In genomic region chr5:57102905-57103255, GRCh38 we compare ENCODE assay signal across 1 cellular context.
TF ChIP-seq lines count a peak whose summit lies in the region.

No MANE protein-coding gene starts in this region.

TF ChIP-seq in HepG2, 621 proteins besides CTCF, POLR2A, EP300 and RAD21 (continued from another document and continues in another):
- no peak for TF ChIP-seq FOXP1 (IDR thresholded peaks at IDR 0.05)
- peak; percentile 34; the same call in 1 of the 2 replicates for TF ChIP-seq FOXP1 (CRISPR knock-in tag; IDR thresholded peaks at IDR 0.05)
- no peak for TF ChIP-seq BATF2 (CRISPR knock-in tag; IDR thresholded peaks at IDR 0.05)
- TF ChIP-seq YEATS4 (CRISPR knock-in tag; IDR thresholded peaks at IDR 0.05; ENCODE audit: borderline replicate concordance) = no peak
- TF ChIP-seq SSRP1 (CRISPR knock-in tag; IDR thresholded peaks at IDR 0.05) = peak; percentile 29; the same call in 1 of the 2 replicates
- TF ChIP-seq ZNF205 (CRISPR knock-in tag; IDR thresholded peaks at IDR 0.05) = no peak
- no peak for TF ChIP-seq FLYWCH1 (CRISPR knock-in tag; IDR thresholded peaks at IDR 0.05)
- no peak for TF ChIP-seq SAFB2 (CRISPR knock-in tag; IDR thresholded peaks at IDR 0.05; ENCODE audit: borderline replicate concordance, low read depth)
- TF ChIP-seq SOX5 (CRISPR knock-in tag; IDR thresholded peaks at IDR 0.05; ENCODE audit: borderline replicate concordance) = peak; percentile 77; the same call in 1 of the 2 replicates
- TF ChIP-seq, protein P1, sequence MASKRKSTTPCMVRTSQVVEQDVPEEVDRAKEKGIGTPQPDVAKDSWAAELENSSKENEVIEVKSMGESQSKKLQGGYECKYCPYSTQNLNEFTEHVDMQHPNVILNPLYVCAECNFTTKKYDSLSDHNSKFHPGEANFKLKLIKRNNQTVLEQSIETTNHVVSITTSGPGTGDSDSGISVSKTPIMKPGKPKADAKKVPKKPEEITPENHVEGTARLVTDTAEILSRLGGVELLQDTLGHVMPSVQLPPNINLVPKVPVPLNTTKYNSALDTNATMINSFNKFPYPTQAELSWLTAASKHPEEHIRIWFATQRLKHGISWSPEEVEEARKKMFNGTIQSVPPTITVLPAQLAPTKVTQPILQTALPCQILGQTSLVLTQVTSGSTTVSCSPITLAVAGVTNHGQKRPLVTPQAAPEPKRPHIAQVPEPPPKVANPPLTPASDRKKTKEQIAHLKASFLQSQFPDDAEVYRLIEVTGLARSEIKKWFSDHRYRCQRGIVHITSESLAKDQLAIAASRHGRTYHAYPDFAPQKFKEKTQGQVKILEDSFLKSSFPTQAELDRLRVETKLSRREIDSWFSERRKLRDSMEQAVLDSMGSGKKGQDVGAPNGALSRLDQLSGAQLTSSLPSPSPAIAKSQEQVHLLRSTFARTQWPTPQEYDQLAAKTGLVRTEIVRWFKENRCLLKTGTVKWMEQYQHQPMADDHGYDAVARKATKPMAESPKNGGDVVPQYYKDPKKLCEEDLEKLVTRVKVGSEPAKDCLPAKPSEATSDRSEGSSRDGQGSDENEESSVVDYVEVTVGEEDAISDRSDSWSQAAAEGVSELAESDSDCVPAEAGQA (IDR thresholded peaks at IDR 0.05; ENCODE audit: low read depth) = no peak
- TF ChIP-seq, protein P1 (CRISPR knock-in tag; IDR thresholded peaks at IDR 0.05; ENCODE audit: borderline replicate concordance) = no peak
- no peak for TF ChIP-seq ZNF720 (CRISPR knock-in tag; IDR thresholded peaks at IDR 0.05)
- no peak for TF ChIP-seq U2AF2 (IDR thresholded peaks at IDR 0.05; ENCODE audit: low read depth, low read length)
- TF ChIP-seq FOXA3 (CRISPR knock-in tag; IDR thresholded peaks at IDR 0.05) = peak; percentile 72
- TF ChIP-seq ZNF781 (CRISPR knock-in tag; IDR thresholded peaks at IDR 0.05; ENCODE audit: borderline replicate concordance, not compliant biosample characterization) = no peak
- no peak for TF ChIP-seq EZH2 (conservative IDR thresholded peaks at IDR 0.05; ENCODE audit: low read depth, low read length)
- TF ChIP-seq ZSCAN30 (CRISPR knock-in tag; IDR thresholded peaks at IDR 0.05) = no peak
- peak; percentile 60; the same call in 1 of the 2 replicates for TF ChIP-seq ISL2 (CRISPR knock-in tag; IDR thresholded peaks at IDR 0.05)
- TF ChIP-seq, protein P2, sequence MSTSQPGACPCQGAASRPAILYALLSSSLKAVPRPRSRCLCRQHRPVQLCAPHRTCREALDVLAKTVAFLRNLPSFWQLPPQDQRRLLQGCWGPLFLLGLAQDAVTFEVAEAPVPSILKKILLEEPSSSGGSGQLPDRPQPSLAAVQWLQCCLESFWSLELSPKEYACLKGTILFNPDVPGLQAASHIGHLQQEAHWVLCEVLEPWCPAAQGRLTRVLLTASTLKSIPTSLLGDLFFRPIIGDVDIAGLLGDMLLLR (CRISPR knock-in tag; IDR thresholded peaks at IDR 0.05) = no peak
- TF ChIP-seq KLF9 (CRISPR knock-in tag; IDR thresholded peaks at IDR 0.05; ENCODE audit: low read depth) = no peak
- TF ChIP-seq HDAC6 (IDR thresholded peaks at IDR 0.05; ENCODE audit: low read depth, low read length) = no peak
- peak; percentile 72 for TF ChIP-seq RXRB (CRISPR knock-in tag; IDR thresholded peaks at IDR 0.05; ENCODE audit: borderline replicate concordance)
- TF ChIP-seq ZFYVE20 (CRISPR knock-in tag; IDR thresholded peaks at IDR 0.05; ENCODE audit: borderline replicate concordance, low read depth) = no peak
- no peak for TF ChIP-seq FUBP1 (CRISPR knock-in tag; IDR thresholded peaks at IDR 0.05; ENCODE audit: borderline replicate concordance)
- TF ChIP-seq FOXA1 (IDR thresholded peaks at IDR 0.05) = no peak
- TF ChIP-seq FOXA1 (CRISPR knock-in tag; IDR thresholded peaks at IDR 0.05) = peak; percentile 74
- TF ChIP-seq SMARCC2 (IDR thresholded peaks at IDR 0.05) = no peak
- no peak for TF ChIP-seq KLF16 (CRISPR knock-in tag; IDR thresholded peaks at IDR 0.05)
- TF ChIP-seq, protein P3, sequence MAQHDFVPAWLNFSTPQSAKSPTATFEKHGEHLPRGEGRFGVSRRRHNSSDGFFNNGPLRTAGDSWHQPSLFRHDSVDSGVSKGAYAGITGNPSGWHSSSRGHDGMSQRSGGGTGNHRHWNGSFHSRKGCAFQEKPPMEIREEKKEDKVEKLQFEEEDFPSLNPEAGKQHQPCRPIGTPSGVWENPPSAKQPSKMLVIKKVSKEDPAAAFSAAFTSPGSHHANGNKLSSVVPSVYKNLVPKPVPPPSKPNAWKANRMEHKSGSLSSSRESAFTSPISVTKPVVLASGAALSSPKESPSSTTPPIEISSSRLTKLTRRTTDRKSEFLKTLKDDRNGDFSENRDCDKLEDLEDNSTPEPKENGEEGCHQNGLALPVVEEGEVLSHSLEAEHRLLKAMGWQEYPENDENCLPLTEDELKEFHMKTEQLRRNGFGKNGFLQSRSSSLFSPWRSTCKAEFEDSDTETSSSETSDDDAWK (CRISPR knock-in tag; IDR thresholded peaks at IDR 0.05) = no peak
- no peak for TF ChIP-seq ZNF768 (CRISPR knock-in tag; IDR thresholded peaks at IDR 0.05)
- peak; percentile 19; the same call in 1 of the 2 replicates for TF ChIP-seq FOSL2 (CRISPR knock-in tag; IDR thresholded peaks at IDR 0.05)
- peak; percentile 69; the same call in 1 of the 2 replicates for TF ChIP-seq FOXJ3 (CRISPR knock-in tag; IDR thresholded peaks at IDR 0.05; ENCODE audit: borderline replicate concordance)
- peak; percentile 81 for TF ChIP-seq TCF7 (IDR thresholded peaks at IDR 0.05; ENCODE audit: low read depth)
- TF ChIP-seq MZF1 (CRISPR knock-in tag; IDR thresholded peaks at IDR 0.05; ENCODE audit: borderline replicate concordance) = no peak
- TF ChIP-seq BRCA1 (CRISPR knock-in tag; IDR thresholded peaks at IDR 0.05) = no peak
- TF ChIP-seq, protein P4, sequence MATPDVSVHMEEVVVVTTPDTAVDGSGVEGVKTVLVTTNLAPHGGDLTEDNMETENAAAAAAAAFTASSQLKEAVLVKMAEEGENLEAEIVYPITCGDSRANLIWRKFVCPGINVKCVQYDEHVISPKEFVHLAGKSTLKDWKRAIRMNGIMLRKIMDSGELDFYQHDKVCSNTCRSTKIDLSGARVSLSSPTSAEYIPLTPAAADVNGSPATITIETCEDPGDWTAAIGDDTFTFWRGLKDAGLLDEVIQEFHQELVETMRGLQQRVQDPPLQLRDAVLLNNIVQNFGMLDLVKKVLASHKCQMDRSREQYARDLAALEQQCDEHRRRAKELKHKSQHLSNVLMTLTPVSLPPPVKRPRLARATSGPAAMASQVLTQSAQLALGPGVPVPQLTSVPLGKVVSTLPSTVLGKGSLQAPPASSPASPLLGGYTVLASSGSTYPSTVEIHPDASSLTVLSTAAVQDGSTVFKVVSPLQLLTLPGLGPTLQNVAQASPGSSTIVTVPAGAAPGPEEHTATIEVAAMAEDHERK (CRISPR knock-in tag; IDR thresholded peaks at IDR 0.05; ENCODE audit: low read depth) = no peak
- TF ChIP-seq NR2F6 (IDR thresholded peaks at IDR 0.05) = peak; percentile 69
- peak; percentile 88 for TF ChIP-seq NR2F6 (CRISPR knock-in tag; IDR thresholded peaks at IDR 0.05)
- TF ChIP-seq HNF1B (CRISPR knock-in tag; IDR thresholded peaks at IDR 0.05) = peak; percentile 70; the same call in 1 of the 2 replicates
- no peak for TF ChIP-seq LBX2 (CRISPR knock-in tag; IDR thresholded peaks at IDR 0.05; ENCODE audit: borderline replicate concordance)
- no peak for TF ChIP-seq JUN (CRISPR knock-in tag; IDR thresholded peaks at IDR 0.05)
- no peak for TF ChIP-seq ZC3H4 (CRISPR knock-in tag; IDR thresholded peaks at IDR 0.05; ENCODE audit: borderline replicate concordance)
- TF ChIP-seq TAF15 (IDR thresholded peaks at IDR 0.05; ENCODE audit: low read depth, low read length, poor library complexity, severe bottlenecking) = no peak
- no peak for TF ChIP-seq ZNF770 (CRISPR knock-in tag; IDR thresholded peaks at IDR 0.05)
- TF ChIP-seq ATF3 (CRISPR knock-in tag; IDR thresholded peaks at IDR 0.05) = no peak
- no peak for TF ChIP-seq NPAS2 (CRISPR knock-in tag; IDR thresholded peaks at IDR 0.05; ENCODE audit: borderline replicate concordance)
- no peak for TF ChIP-seq HES4 (CRISPR knock-in tag; IDR thresholded peaks at IDR 0.05; ENCODE audit: borderline replicate concordance)
- TF ChIP-seq PHF8 (CRISPR knock-in tag; IDR thresholded peaks at IDR 0.05) = no peak
- TF ChIP-seq, protein P5, sequence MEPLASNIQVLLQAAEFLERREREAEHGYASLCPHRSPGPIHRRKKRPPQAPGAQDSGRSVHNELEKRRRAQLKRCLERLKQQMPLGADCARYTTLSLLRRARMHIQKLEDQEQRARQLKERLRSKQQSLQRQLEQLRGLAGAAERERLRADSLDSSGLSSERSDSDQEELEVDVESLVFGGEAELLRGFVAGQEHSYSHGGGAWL (CRISPR knock-in tag; IDR thresholded peaks at IDR 0.05) = no peak
- peak; percentile 69 for TF ChIP-seq ZBTB7B (CRISPR knock-in tag; IDR thresholded peaks at IDR 0.05)
- no peak for TF ChIP-seq SNRNP70 (IDR thresholded peaks at IDR 0.05; ENCODE audit: low read depth, low read length)
- TF ChIP-seq ZNF773 (CRISPR knock-in tag; IDR thresholded peaks at IDR 0.05; ENCODE audit: borderline replicate concordance) = no peak
- TF ChIP-seq SYNCRIP (IDR thresholded peaks at IDR 0.05; ENCODE audit: insufficient read depth, low read depth, low read length) = no peak
- TF ChIP-seq LCORL (IDR thresholded peaks at IDR 0.05) = peak; percentile 56; the same call in 1 of the 2 replicates
- no peak; the same call in 1 of the 2 replicates for TF ChIP-seq LCORL (CRISPR knock-in tag; IDR thresholded peaks at IDR 0.05)
- no peak for TF ChIP-seq SNAPC2 (CRISPR knock-in tag; IDR thresholded peaks at IDR 0.05)
